In genomic region chr15:40397688-40398412, GRCh38 we compare ENCODE assay signal across 1 cellular context.
TF ChIP-seq lines count a peak whose summit lies in the region.

No MANE protein-coding gene starts in this region.

TF ChIP-seq in K562, 482 proteins besides CTCF, POLR2A, EP300 and RAD21:
- 0 out of 2 replicates have a peak, but pooled peaks have one; percentile 14 for TF ChIP-seq ZNF316 (IDR thresholded peaks at IDR 0.05)
- TF ChIP-seq HES1 (IDR thresholded peaks at IDR 0.05; ENCODE audit: low read depth), result no peak
TF ChIP-seq in K562: peak in this region for 1.
